Comparison of ENCODE assay signal across 13 cellular contexts in genomic region chr2:85680707-85681353, GRCh38. TPM values are rescaled to one million over a fixed set of nuclear protein-coding genes. Genes with fewer than 3 reads are reported as not detected.
DNase-seq lines count a peak whose midpoint lies in the region; ATAC-seq, FAIRE-seq and TF ChIP-seq lines count a peak whose summit lies in the region.
"Had no signal": no experiment of that assay in that cellular context is flagged by ENCODE, and none has a peak within 500 bp of the region (broad histone marks: within the 10 kb centered on the region; RNA-seq: fewer than 3 reads in every experiment).

No MANE protein-coding gene starts in this region.

- H3K36me3 ChIP-seq in heart right ventricle: no peaks in the 10 kb centered on the region
- H3K36me3 ChIP-seq in thyroid gland: no peaks in the 10 kb centered on the region
- H3K36me3 ChIP-seq: ovary had no signal

- H3K4me3 ChIP-seq in heart right ventricle (no peak overlapping the region), right cardiac atrium (ENCODE audit: low read length) (no peak overlapping the region), fibroblast of mammary gland (ENCODE audit: control insufficient read depth, low read depth, low read length) (no peak overlapping the region), thyroid gland (replicated peaks in 1 of 3) (no peak overlapping the region)
- H3K4me3 ChIP-seq: ovary had no signal

- FAIRE-seq in RCC 7860 (lab: Jason Lieb, UNC): peak; percentile 48
- FAIRE-seq: keratinocyte had no signal

- H3K4me1 ChIP-seq in heart right ventricle: peaks cover 9 to 44% (median 31%) of the 10 kb centered on the region in 9 donors
- H3K4me1 ChIP-seq in right cardiac atrium (ENCODE audit: control insufficient read depth, insufficient read depth, low read length): peaks cover 8% of the 10 kb centered on the region
- H3K4me1 ChIP-seq in thyroid gland: peaks cover 18 to 53% of the 10 kb centered on the region in 2 donors

- no peak for ATAC-seq in heart right ventricle
- ATAC-seq in right cardiac atrium: no peak
- ATAC-seq: T-cell had no signal

- H3K27ac ChIP-seq in heart right ventricle (peak overlapping the region in 9 of 10 donors; percentile 17 to 83 (median 39)), right cardiac atrium (ENCODE audit: low read length) (no peak overlapping the region), thyroid gland (peak overlapping the region in 2 of 3 donors; percentile 93 to 94)
- H3K27ac ChIP-seq: ovary had no signal

- intact Hi-C loops in heart right ventricle (cut with DNase I) (loop anchor here in 1 of 10 donors (2.0 kb wide), 1 partner anchor 26 kb away; no protein-coding TSS in a partner anchor), right cardiac atrium (cut with DNase I) (no loop called here), thyroid gland (cut with DNase I) (no loop called here)

- TF ChIP-seq CTCF in heart right ventricle (IDR thresholded peaks at IDR 0.05) (no peak), fibroblast of mammary gland (conservative IDR thresholded peaks at IDR 0.05; ENCODE audit: control insufficient read depth, insufficient read depth, low read depth, low read length) (no peak), thyroid gland (IDR thresholded peaks at IDR 0.05) (no peak)

- no peaks in the 10 kb centered on the region for H3K9me3 ChIP-seq in heart right ventricle
- no peaks in the 10 kb centered on the region for H3K9me3 ChIP-seq in right cardiac atrium (ENCODE audit: control insufficient read depth, low read length)
- H3K9me3 ChIP-seq in thyroid gland: no peaks in the 10 kb centered on the region
- H3K9me3 ChIP-seq: ovary had no signal

- 71 to 78% methylated on average over 2 of the region's 2 CpGs for WGBS in heart right ventricle, 2 donors
- 70% methylated on average over 2 of the region's 2 CpGs for WGBS in right cardiac atrium
- 75 to 76% methylated on average over 2 of the region's 2 CpGs for WGBS in thyroid gland, 2 donors

- DNase-seq in heart right ventricle (no peak), right cardiac atrium (no peak), RCC 7860 (ENCODE audit: low spot score) (no peak), fibroblast of mammary gland (ENCODE audit: low read depth) (peak; percentile 24), thyroid gland (no peak), NCI-H146 treated with DMSO at 0.1 percent for 48 hours (lab: John Stamatoyannopoulos, UW; ENCODE audit: unreplicated experiment) (no peak), middle frontal gyrus (ENCODE audit: extremely low spot score, low spot score) (no peak), NCI-H2196 (lab: John Stamatoyannopoulos, UW; ENCODE audit: unreplicated experiment) (no peak)
- DNase-seq: stimulated activated CD4-positive, alpha-beta T cell treated with anti-CD3 and anti-CD28 coated beads, Interleukin-4, amount 100 ng/mL, for 24 hours had no signal

- H3K27me3 ChIP-seq in heart right ventricle (no peaks in the 10 kb centered on the region), right cardiac atrium (ENCODE audit: control insufficient read depth, insufficient read depth) (no peaks in the 10 kb centered on the region), thyroid gland (no peaks in the 10 kb centered on the region)
- H3K27me3 ChIP-seq: ovary had no signal

- no peak for TF ChIP-seq POLR2A in thyroid gland (IDR thresholded peaks at IDR 0.05)

RNA-seq across cellular contexts. Expression of gene SFTPB, which starts 12.8 kb away (rescaled TPM):
- under 1 TPM in 1 of 10 donors, not detected in 9; 0.62 TPM for total RNA-seq in heart right ventricle
- 1 to 10 TPM in 1 of 2 donors, not detected in 1; 1.2 TPM for polyA plus RNA-seq in heart right ventricle
- total RNA-seq in right cardiac atrium: 1 to 10 TPM in 1 of 4 donors, under 1 TPM in 1, not detected in 2; 0.60 to 3.1 TPM
- not detected for polyA plus RNA-seq in right cardiac atrium
- 100 to 1,000 TPM in 2 of 4 donors, 10 to 100 TPM in 2; 24.8 to 323 (median 116) TPM for total RNA-seq in thyroid gland
- total RNA-seq: fibroblast of lung had no signal
- polyA plus RNA-seq: fibroblast of lung, keratinocyte had no signal

RNA-seq across cellular contexts. Expression of gene GNLY, which starts 13.3 kb away (rescaled TPM):
- total RNA-seq in heart right ventricle (10 to 100 TPM in 1 of 10 donors, 1 to 10 TPM in 5, under 1 TPM in 4; 0.17 to 43.2 (median 1.2) TPM), right cardiac atrium (1 to 10 TPM in 3 of 4 donors, not detected in 1; 1.4 to 2.3 (median 2.1) TPM), thyroid gland (1 to 10 TPM in 1 of 4 donors, under 1 TPM in 2, not detected in 1; 0.22 to 3.6 (median 0.63) TPM)
- polyA plus RNA-seq in heart right ventricle (1 to 10 TPM; 1.2 to 3.1 TPM), right cardiac atrium (2.6 TPM)
- polyA plus RNA-seq: fibroblast of lung, keratinocyte had no signal

Comparison
In these comparisons a context has a peak if more than half of its experiments do, and no peak if none do; other contexts are left out.
1. RNA of gene SFTPB, which starts 12.8 kb away (total RNA-seq): 24.8 to 323 TPM in thyroid gland; 0.60 to 3.1 TPM in right cardiac atrium and 0.62 TPM in heart right ventricle; every median in the first group is over 4 times any median in the second.